In the genomic region with DNA sequence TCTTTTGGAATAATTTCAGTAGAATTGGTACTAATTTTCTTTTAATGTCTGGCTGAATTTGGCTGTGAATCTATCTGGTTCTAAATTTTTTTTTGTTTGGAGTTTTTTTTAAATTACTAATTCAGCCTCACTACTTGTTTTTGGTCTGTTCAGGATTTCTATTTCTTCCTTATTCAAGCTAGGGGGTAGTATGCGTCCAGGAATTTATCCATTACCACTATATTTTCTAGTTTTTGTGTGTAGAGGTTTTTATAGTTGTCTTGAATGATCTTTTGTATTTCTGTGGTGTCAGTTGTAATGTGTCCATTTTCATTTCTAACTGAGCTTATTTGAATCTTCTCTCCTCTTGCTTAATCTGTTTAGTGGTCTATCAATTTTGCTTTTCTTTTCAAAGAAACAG, we compare ENCODE assay signal across 22 cellular contexts.
"Had no signal": no experiment of that assay in that cellular context is flagged by ENCODE, and none has a peak within 500 bp of the region (broad histone marks: within the 10 kb centered on the region; RNA-seq: fewer than 3 reads in every experiment).

No MANE protein-coding gene starts in this region.

- H3K9me3 ChIP-seq: pancreas, right lobe of liver, thoracic aorta, upper lobe of right lung had no signal

- DNase-seq: islet precursor cell; left ventricle myocardium inferior; naive thymus-derived CD8-positive, alpha-beta T cell; nucleus accumbens; pancreas; right lobe of liver; stimulated activated CD4-positive, alpha-beta T cell treated with anti-CD3 and anti-CD28 coated beads, Interleukin-1b, Interleukin-23, amount 100 ng/mL, for 48 hours; stimulated activated CD4-positive, alpha-beta T cell treated with anti-CD3 and anti-CD28 coated beads, Interleukin-2, amount 100 ng/mL, for 48 hours; stimulated activated CD4-positive, alpha-beta T cell treated with anti-CD3 and anti-CD28 coated beads, Interleukin-4, amount 100 ng/mL, for 4 hours; stimulated activated CD8-positive, alpha-beta memory T cell treated with anti-CD3 and anti-CD28 coated beads, Interleukin-4, amount 100 ng/mL, for 48 hours; stimulated activated naive CD4-positive, alpha-beta T cell treated with Interleukin-2 at 50 U/mL for 16 hours; stimulated activated naive CD8-positive, alpha-beta T cell treated with anti-CD3 and anti-CD28 coated beads, Interleukin-15, amount 100 ng/mL, for 72 hours; substantia nigra; tibial artery; trophoblast cell; upper lobe of right lung had no signal

- ATAC-seq: naive thymus-derived CD8-positive, alpha-beta T cell; pancreas; right lobe of liver; stimulated activated memory B cell treated with anti-CD40 and anti-IgM and Interleukin-4, amounts not matched to agents 10 μg/mL and 1 μg/mL and 100 μg/mL, for 72 hours; stimulated activated naive CD8-positive, alpha-beta T cell treated with anti-CD3 and anti-CD28 coated beads, Interleukin-15, amount 100 ng/mL, for 72 hours; upper lobe of right lung had no signal

- H3K4me3 ChIP-seq: left ventricle myocardium inferior, lung, pancreas, right atrium auricular region, right lobe of liver, smooth muscle cell, thoracic aorta, tibial artery, upper lobe of right lung had no signal

- FAIRE-seq: pancreas, urothelium cell line had no signal

- H3K27ac ChIP-seq: left ventricle myocardium inferior, pancreas, right atrium auricular region, right lobe of liver, thoracic aorta, tibial artery, upper lobe of right lung had no signal

- H3K36me3 ChIP-seq: left ventricle myocardium inferior, pancreas, right atrium auricular region, right lobe of liver, thoracic aorta, tibial artery, upper lobe of right lung had no signal

- H3K27me3 ChIP-seq: pancreas, right atrium auricular region, right lobe of liver, tibial artery, upper lobe of right lung had no signal

- H3K4me1 ChIP-seq: left ventricle myocardium inferior, pancreas, right atrium auricular region, right lobe of liver, tibial artery, upper lobe of right lung had no signal
